In the genomic region with DNA sequence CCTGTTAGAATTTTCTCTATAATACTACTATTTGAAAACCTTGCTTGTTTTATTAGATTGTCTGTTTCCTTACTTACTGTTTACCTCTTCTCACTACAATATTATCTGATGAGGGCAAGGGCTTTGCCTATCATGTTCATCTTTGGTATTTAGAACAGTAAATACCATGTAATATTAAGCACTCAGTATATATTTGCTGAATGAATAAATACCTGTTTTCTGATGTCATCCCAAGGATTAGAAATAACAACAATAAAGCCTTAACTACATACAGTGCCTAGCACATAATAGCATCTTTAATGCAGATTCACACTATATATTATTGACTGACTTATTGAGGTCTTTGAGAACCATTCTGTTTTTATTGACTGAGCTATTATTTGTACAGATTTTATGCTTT, we compare ENCODE assay signal across 25 cellular contexts.
"Had no signal": no experiment of that assay in that cellular context is flagged by ENCODE, and none has a peak within 500 bp of the region (broad histone marks: within the 10 kb centered on the region; RNA-seq: fewer than 3 reads in every experiment).

No MANE protein-coding gene starts in this region.

- H3K27me3 Mint-ChIP-seq: naive thymus-derived CD8-positive, alpha-beta T cell; stimulated activated memory B cell treated with anti-CD40 and anti-IgM and Interleukin-4, amounts not matched to agents 10 μg/mL and 1 μg/mL and 100 μg/mL, for 72 hours; stimulated activated naive CD8-positive, alpha-beta T cell treated with anti-CD3 and anti-CD28 coated beads, Interleukin-15, amount 100 ng/mL, for 72 hours; type B pancreatic cell had no signal

- H3K4me3 ChIP-seq: left lung, lower lobe of right lung, neural progenitor cell, psoas muscle, right lobe of liver, skin epidermis, tibial nerve, uterus had no signal

- H3K9me3 ChIP-seq: left lung, lower lobe of right lung, neutrophil, psoas muscle, right lobe of liver, tibial nerve, uterus had no signal

- H3K9me3 Mint-ChIP-seq: immature natural killer cell; nephron progenitor cell; neural progenitor cell; stimulated activated memory B cell treated with anti-CD40 and anti-IgM and Interleukin-4, amounts not matched to agents 10 μg/mL and 1 μg/mL and 100 μg/mL, for 72 hours; stimulated activated naive CD8-positive, alpha-beta T cell treated with anti-CD3 and anti-CD28 coated beads, Interleukin-15, amount 100 ng/mL, for 72 hours; type B pancreatic cell had no signal

- H3K9ac ChIP-seq: neural progenitor cell, parathyroid adenoma had no signal

- H2AFZ ChIP-seq: neural progenitor cell, parathyroid adenoma had no signal

- ATAC-seq: left colon; left lung; lower lobe of right lung; naive thymus-derived CD8-positive, alpha-beta T cell; psoas muscle; right lobe of liver; stimulated activated memory B cell treated with anti-CD40 and anti-IgM and Interleukin-4, amounts not matched to agents 10 μg/mL and 1 μg/mL and 100 μg/mL, for 72 hours; stimulated activated naive CD8-positive, alpha-beta T cell treated with anti-CD3 and anti-CD28 coated beads, Interleukin-15, amount 100 ng/mL, for 72 hours had no signal

- H3K27me3 ChIP-seq: left lung, neural progenitor cell, neutrophil, right lobe of liver, tibial nerve, uterus had no signal

- DNase-seq: hypothalamus; immature natural killer cell; kidney; left colon; left lung; lower lobe of right lung; mammary epithelial cell; mesenchymal stem cell; naive thymus-derived CD8-positive, alpha-beta T cell; nephron progenitor cell; occipital lobe; psoas muscle; right lobe of liver; stimulated activated CD4-positive, alpha-beta T cell treated with anti-CD3 and anti-CD28 coated beads, Interleukin-4, amount 100 ng/mL, for 24 hours; stimulated activated naive CD4-positive, alpha-beta T cell treated with Interleukin-2 at 50 U/mL for 16 hours; stimulated activated naive CD8-positive, alpha-beta T cell treated with anti-CD3 and anti-CD28 coated beads, Interleukin-15, amount 100 ng/mL, for 72 hours; substantia nigra; uterus had no signal

- H3K4me3 Mint-ChIP-seq: immature natural killer cell; nephron progenitor cell; neural progenitor cell; stimulated activated memory B cell treated with anti-CD40 and anti-IgM and Interleukin-4, amounts not matched to agents 10 μg/mL and 1 μg/mL and 100 μg/mL, for 72 hours; stimulated activated naive CD8-positive, alpha-beta T cell treated with anti-CD3 and anti-CD28 coated beads, Interleukin-15, amount 100 ng/mL, for 72 hours; type B pancreatic cell had no signal

- H3K4me2 ChIP-seq: neural progenitor cell had no signal

- H3K27ac Mint-ChIP-seq: nephron progenitor cell; neural progenitor cell; stimulated activated memory B cell treated with anti-CD40 and anti-IgM and Interleukin-4, amounts not matched to agents 10 μg/mL and 1 μg/mL and 100 μg/mL, for 72 hours; type B pancreatic cell had no signal

- H3K27ac ChIP-seq: left lung, lower lobe of right lung, neural progenitor cell, neutrophil, parathyroid adenoma, psoas muscle, right lobe of liver, skin epidermis, tibial nerve, uterus had no signal

- H3K36me3 ChIP-seq: uterus had no signal

- H3K4me1 ChIP-seq: parathyroid adenoma had no signal
